1 cellular context compared by ENCODE assay signal in the genomic region with DNA sequence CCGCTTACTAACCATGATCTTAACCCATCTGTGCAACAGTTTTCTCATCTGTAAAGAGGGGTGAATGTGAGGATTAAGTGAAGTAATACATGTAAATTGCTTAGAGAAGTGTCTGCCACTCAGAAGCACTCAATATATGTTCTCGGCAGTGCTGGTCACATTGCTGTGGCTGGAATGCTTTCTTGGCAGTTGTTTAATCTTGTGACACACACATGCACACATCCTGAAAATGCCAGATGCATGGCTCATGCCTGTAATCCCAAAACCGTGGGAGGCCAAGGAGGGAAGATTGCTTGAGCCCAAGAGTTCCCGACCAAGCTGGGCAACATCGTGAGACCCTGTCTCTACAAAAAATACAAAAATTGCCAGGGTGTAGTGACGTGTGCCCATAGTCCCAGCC.
TF ChIP-seq lines count a peak whose summit lies in the region.

No MANE protein-coding gene starts in this region.

TF ChIP-seq in HepG2, 621 proteins besides CTCF, POLR2A, EP300 and RAD21:
- TF ChIP-seq ZNF407 (CRISPR knock-in tag; IDR thresholded peaks at IDR 0.05; ENCODE audit: not compliant biosample characterization) (no peak), FOSL2 (CRISPR knock-in tag; IDR thresholded peaks at IDR 0.05) (0 out of 2 replicates have a peak, but pooled peaks have one; percentile 6), ZNF564 (CRISPR knock-in tag; IDR thresholded peaks at IDR 0.05) (no peak)
